15 cellular contexts compared by ENCODE assay signal in genomic region chr9:137615387-137615871, GRCh38.
"Had no signal": no experiment of that assay in that cellular context is flagged by ENCODE, and none has a peak within 500 bp of the region (broad histone marks: within the 10 kb centered on the region; RNA-seq: fewer than 3 reads in every experiment).

No MANE protein-coding gene starts in this region.

- H3K27me3 ChIP-seq: testis had no signal

- H3K9me3 ChIP-seq: testis had no signal

- ATAC-seq: activated naive CD4-positive, alpha-beta T cell treated with anti-CD3 and anti-CD28 coated beads, Interleukin-2, amount 50 U/mL, for 72 hours; naive thymus-derived CD8-positive, alpha-beta T cell; stimulated activated naive CD8-positive, alpha-beta T cell treated with anti-CD3 and anti-CD28 coated beads, Interleukin-15, Interleukin-2, amounts not matched to agents 100 U/mL and 50 U/mL, for 24 hours had no signal

- DNase-seq: activated B cell treated with CpG ODN at 0.5 μM for 24 hours; activated CD4-positive, alpha-beta T cell treated with anti-CD3 and anti-CD28 coated beads, Interleukin-2, amount 10 ng/mL, durations not matched to agents 7 days and 5 days; activated effector memory CD4-positive, alpha-beta T cell treated with anti-CD3 and anti-CD28 coated beads, Interleukin-2, amount 50 U/mL, for 16 hours; activated T-cell treated with anti-CD3 and anti-CD28 coated beads, Interleukin-2, amount 50 U/mL, for 1 hour; amygdala; cerebellar nuclear complex; dermis blood vessel endothelial cell; hippocampal formation; naive thymus-derived CD8-positive, alpha-beta T cell; occipital lobe; stimulated activated CD4-positive, alpha-beta T cell treated with anti-CD3 and anti-CD28 coated beads, Interleukin-2, amount 100 ng/mL, for 48 hours; stimulated activated naive CD8-positive, alpha-beta T cell treated with anti-CD3 and anti-CD28 coated beads, Interleukin-15, Interleukin-2, amounts not matched to agents 100 U/mL and 50 U/mL, for 24 hours; testis had no signal

- H3K4me3 ChIP-seq: lung, testis had no signal

- H3K27ac ChIP-seq: testis had no signal
